Comparison of ENCODE assay signal across 8 cellular contexts in the genomic region with DNA sequence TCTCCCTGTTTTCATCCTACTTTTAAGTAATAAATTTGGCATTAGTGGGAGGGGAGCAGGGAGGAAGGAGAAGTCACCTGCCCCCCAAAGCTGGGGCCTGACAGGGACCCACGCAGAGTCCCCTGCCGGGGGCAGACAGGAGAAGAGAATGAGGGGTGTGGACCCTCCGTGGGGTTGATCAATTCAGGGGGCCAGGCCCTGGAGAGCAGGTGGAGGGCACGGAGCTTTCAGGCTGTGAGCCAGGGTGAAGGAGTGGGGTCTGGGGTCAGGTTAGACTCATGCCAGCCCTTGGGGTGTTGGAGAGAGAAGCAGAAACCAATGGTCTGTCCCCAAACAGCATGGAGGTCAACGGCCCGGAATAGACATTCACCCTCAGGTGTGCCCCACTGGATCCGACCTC. TPM values are rescaled to one million over a fixed set of nuclear protein-coding genes. Genes with fewer than 3 reads are reported as not detected.
DNase-seq lines count a peak whose midpoint lies in the region; ATAC-seq, FAIRE-seq and TF ChIP-seq lines count a peak whose summit lies in the region.
"Not testable (repeated sequence)": the region's sequence is repeated elsewhere in the genome, so short reads cannot be mapped to it uniquely, and the experiment has no call there.

No MANE protein-coding gene starts in this region.

- peaks cover 10% of the 10 kb centered on the region for H3K27me3 ChIP-seq in DND-41 (ENCODE audit: insufficient read depth, low read length, poor library complexity)
- H3K27me3 ChIP-seq in NT2/D1 (ENCODE audit: insufficient read depth, insufficient read length); neuron (ENCODE audit: insufficient read depth, low read length): not testable (repeated sequence)

- peaks cover 25% of the 10 kb centered on the region for H4K20me1 ChIP-seq in DND-41 (ENCODE audit: insufficient read depth, low read length)

- CTCF ChIA-PET in activated CD4-positive, alpha-beta memory T cell treated with anti-CD3 and anti-CD28 coated beads, Interleukin-2, amount 10 ng/mL, durations not matched to agents 7 days and 5 days (lab: Charles Lee): not testable (repeated sequence)

- H3K4me1 ChIP-seq in DND-41 (ENCODE audit: insufficient read depth, low read length): peaks cover 39% of the 10 kb centered on the region
- not testable (repeated sequence) for H3K4me1 ChIP-seq in NT2/D1 (ENCODE audit: insufficient read depth, insufficient read length); kidney (ENCODE audit: control insufficient read depth in 1 of 2, insufficient read depth in 1 of 2, low read depth in 1 of 2, low read length in 2 of 2); neuron (ENCODE audit: insufficient read depth, low read length)

- not testable (repeated sequence) for DNase-seq in DND-41; NT2/D1 (ENCODE audit: low read depth, low spot score); activated CD4-positive, alpha-beta memory T cell treated with anti-CD3 and anti-CD28 coated beads, Interleukin-2, amount 10 ng/mL, durations not matched to agents 7 days and 5 days; activated naive CD8-positive, alpha-beta T cell treated with anti-CD3 and anti-CD28 coated beads for 36 hours; endothelial cell (ENCODE audit: low spot score); type B pancreatic cell (ENCODE audit: extremely low spot score, unreplicated experiment)
- peak; percentile 53 for DNase-seq in kidney

- not testable (repeated sequence) for H3K36me3 Mint-ChIP-seq in activated CD4-positive, alpha-beta memory T cell treated with anti-CD3 and anti-CD28 coated beads, Interleukin-2, amount 10 ng/mL, durations not matched to agents 7 days and 5 days (ENCODE audit: low read depth); activated naive CD8-positive, alpha-beta T cell treated with anti-CD3 and anti-CD28 coated beads for 36 hours; endothelial cell (ENCODE audit: low read depth, unreplicated experiment); type B pancreatic cell

- TF ChIP-seq CTCF in DND-41 (IDR thresholded peaks at IDR 0.05; ENCODE audit: borderline replicate concordance, extremely low read depth, low read length, poor library complexity, severe bottlenecking); endothelial cell (IDR thresholded peaks at IDR 0.05; ENCODE audit: unreplicated experiment); kidney (IDR thresholded peaks at IDR 0.05; ENCODE audit: borderline replicate concordance, extremely low read depth, insufficient read depth); type B pancreatic cell (conservative IDR thresholded peaks at IDR 0.05): not testable (repeated sequence)

- peak overlapping the region; percentile 91 for H3K4me2 ChIP-seq in DND-41 (ENCODE audit: insufficient read depth, low read length)

- H3K27ac Mint-ChIP-seq in activated CD4-positive, alpha-beta memory T cell treated with anti-CD3 and anti-CD28 coated beads, Interleukin-2, amount 10 ng/mL, durations not matched to agents 7 days and 5 days: not testable (repeated sequence)
- peak overlapping the region; percentile 30 for H3K27ac Mint-ChIP-seq in activated naive CD8-positive, alpha-beta T cell treated with anti-CD3 and anti-CD28 coated beads for 36 hours
- H3K27ac Mint-ChIP-seq in endothelial cell (ENCODE audit: unreplicated experiment) (peak overlapping the region; percentile 39), type B pancreatic cell (peak overlapping the region; percentile 56)

- POLR2A ChIA-PET in activated CD4-positive, alpha-beta memory T cell treated with anti-CD3 and anti-CD28 coated beads, Interleukin-2, amount 10 ng/mL, durations not matched to agents 7 days and 5 days (lab: Charles Lee): interaction anchor here (1.1 kb wide), 1 partner anchor 68 kb away, joined by 3 read pairs; a partner anchor contains a TSS

- H3K4me3 ChIP-seq in DND-41 (ENCODE audit: low read depth in 1 of 2, low read length in 2 of 2) (peak overlapping the region in 1 of 2 experiments; percentile 74; a peak in 1 of 4 replicates), NT2/D1 (ENCODE audit: insufficient read length, low read depth) (peak overlapping the region; percentile 82), neuron (ENCODE audit: low read length) (peak overlapping the region; percentile 55)
- not testable (repeated sequence) for H3K4me3 ChIP-seq in kidney (ENCODE audit: low read length in 2 of 2)

- peak overlapping the region; percentile 60 for H3K4me3 Mint-ChIP-seq in activated CD4-positive, alpha-beta memory T cell treated with anti-CD3 and anti-CD28 coated beads, Interleukin-2, amount 10 ng/mL, durations not matched to agents 7 days and 5 days
- peak overlapping the region; percentile 76 for H3K4me3 Mint-ChIP-seq in activated naive CD8-positive, alpha-beta T cell treated with anti-CD3 and anti-CD28 coated beads for 36 hours
- H3K4me3 Mint-ChIP-seq in endothelial cell (ENCODE audit: unreplicated experiment) (peak overlapping the region; percentile 89), type B pancreatic cell (peak overlapping the region; percentile 90)

- H3K9me3 Mint-ChIP-seq in activated CD4-positive, alpha-beta memory T cell treated with anti-CD3 and anti-CD28 coated beads, Interleukin-2, amount 10 ng/mL, durations not matched to agents 7 days and 5 days; activated naive CD8-positive, alpha-beta T cell treated with anti-CD3 and anti-CD28 coated beads for 36 hours; endothelial cell (ENCODE audit: unreplicated experiment); type B pancreatic cell: not testable (repeated sequence)

- not testable (repeated sequence) for H3K9me3 ChIP-seq in DND-41 (ENCODE audit: insufficient read depth, low read length, severe bottlenecking); NT2/D1 (ENCODE audit: insufficient read depth, low read length); kidney (ENCODE audit: control insufficient read depth in 1 of 2, low read length in 2 of 2); neuron (ENCODE audit: low read length)

- peaks cover 20% of the 10 kb centered on the region for H3K4me1 Mint-ChIP-seq in activated CD4-positive, alpha-beta memory T cell treated with anti-CD3 and anti-CD28 coated beads, Interleukin-2, amount 10 ng/mL, durations not matched to agents 7 days and 5 days
- peaks cover 32% of the 10 kb centered on the region for H3K4me1 Mint-ChIP-seq in activated naive CD8-positive, alpha-beta T cell treated with anti-CD3 and anti-CD28 coated beads for 36 hours
- H3K4me1 Mint-ChIP-seq in endothelial cell (ENCODE audit: unreplicated experiment) (peaks cover 23% of the 10 kb centered on the region), type B pancreatic cell (ENCODE audit: unreplicated experiment) (peaks cover 26% of the 10 kb centered on the region)

- peaks cover 44% of the 10 kb centered on the region for H3K27me3 Mint-ChIP-seq in activated CD4-positive, alpha-beta memory T cell treated with anti-CD3 and anti-CD28 coated beads, Interleukin-2, amount 10 ng/mL, durations not matched to agents 7 days and 5 days
- H3K27me3 Mint-ChIP-seq in activated naive CD8-positive, alpha-beta T cell treated with anti-CD3 and anti-CD28 coated beads for 36 hours: peaks cover 24% of the 10 kb centered on the region
- peaks cover 21% of the 10 kb centered on the region for H3K27me3 Mint-ChIP-seq in endothelial cell (ENCODE audit: unreplicated experiment)
- H3K27me3 Mint-ChIP-seq in type B pancreatic cell: peaks cover 13% of the 10 kb centered on the region

- not testable (repeated sequence) for H3K36me3 ChIP-seq in DND-41 (ENCODE audit: insufficient read depth, low read length); NT2/D1 (ENCODE audit: insufficient read depth, insufficient read length, low read length); kidney (ENCODE audit: control insufficient read depth in 1 of 2, insufficient read depth in 2 of 2, low read length in 2 of 2); neuron (ENCODE audit: insufficient read depth, low read length)

- H3K9ac ChIP-seq in DND-41 (ENCODE audit: low read depth, low read length); kidney (ENCODE audit: low read length in 2 of 2): not testable (repeated sequence)
- H3K9ac ChIP-seq in NT2/D1 (ENCODE audit: insufficient read length, low read depth): peak overlapping the region; percentile 79

- H2AFZ ChIP-seq in DND-41 (ENCODE audit: low read depth, low read length); neuron (ENCODE audit: low read depth, low read length): not testable (repeated sequence)

- H3K79me2 ChIP-seq in DND-41 (ENCODE audit: insufficient read depth, low read length): peaks cover 26% of the 10 kb centered on the region

- ATAC-seq in DND-41 (ENCODE audit: insufficient read depth, low read depth): not testable (repeated sequence)

- intact Hi-C loops in kidney (cut with DNase I): loop anchor here (10.0 kb wide), 1 partner anchor 141 kb away; no protein-coding TSS in a partner anchor

- not testable (repeated sequence) for FAIRE-seq in kidney (lab: Jason Lieb, UNC)

- H3K27ac ChIP-seq in DND-41 (ENCODE audit: low read length); kidney (ENCODE audit: low read depth in 2 of 2, low read length in 2 of 2): not testable (repeated sequence)

RNA-seq across cellular contexts. Expression of a gene that starts 1.8 kb away (rescaled TPM):
- 1 to 10 TPM; 6.5 to 6.7 TPM for total RNA-seq in activated CD4-positive, alpha-beta memory T cell treated with anti-CD3 and anti-CD28 coated beads, Interleukin-2, amount 10 ng/mL, durations not matched to agents 7 days and 5 days
- total RNA-seq in activated naive CD8-positive, alpha-beta T cell treated with anti-CD3 and anti-CD28 coated beads for 36 hours: 1 to 10 TPM; 8.5 to 9.5 TPM
- total RNA-seq in endothelial cell (ENCODE audit: unreplicated experiment): 32.9 TPM
- total RNA-seq in kidney: 30.2 TPM
- polyA plus RNA-seq in kidney (ENCODE audit: insufficient read depth, low read depth, low replicate concordance): 6.3 TPM
- total RNA-seq in type B pancreatic cell (ENCODE audit: low replicate concordance): 24.9 and 62.4 TPM in 2 replicates
